Comparison of ENCODE assay signal across 2 cellular contexts in genomic region chr6:155100087-155100486, GRCh38.
TF ChIP-seq lines count a peak whose summit lies in the region.

No MANE protein-coding gene starts in this region.

TF ChIP-seq in IMR-90, 13 proteins besides CTCF, POLR2A, EP300 and RAD21 (continued from another document):
- TF ChIP-seq ELK1 (IDR thresholded peaks at IDR 0.05; ENCODE audit: borderline replicate concordance, low read depth, low read length) (no peak), USF2 (IDR thresholded peaks at IDR 0.05; ENCODE audit: low read depth, low read length) (no peak)
TF ChIP-seq in IMR-90: peak in this region for 0.

TF ChIP-seq in K562, 482 proteins besides CTCF, POLR2A, EP300 and RAD21 (continued from another document):
- TF ChIP-seq NKRF (IDR thresholded peaks at IDR 0.05; ENCODE audit: borderline replicate concordance) = no peak
- TF ChIP-seq DDX20 (tag; IDR thresholded peaks at IDR 0.05; ENCODE audit: low read depth) = no peak
- no peak for TF ChIP-seq CCAR2 (IDR thresholded peaks at IDR 0.05; ENCODE audit: low read depth, low read length)
- TF ChIP-seq PTBP1 (IDR thresholded peaks at IDR 0.05; ENCODE audit: low read depth, low read length) = no peak
- TF ChIP-seq SRSF9 (IDR thresholded peaks at IDR 0.05; ENCODE audit: borderline replicate concordance, low read depth, low read length) = no peak
- TF ChIP-seq GABPB2 (CRISPR knock-in tag; conservative IDR thresholded peaks at IDR 0.05) = no peak
- no peak for TF ChIP-seq EP400 (IDR thresholded peaks at IDR 0.05)
- TF ChIP-seq KLF10 (CRISPR knock-in tag; IDR thresholded peaks at IDR 0.05) = no peak
- TF ChIP-seq ZNF124 (CRISPR knock-in tag; IDR thresholded peaks at IDR 0.05) = no peak
- TF ChIP-seq HDAC6 (IDR thresholded peaks at IDR 0.05; ENCODE audit: low read depth, low read length) = no peak
